ENCODE assay signal across 15 cellular contexts in genomic region chr5:143828710-143829109, GRCh38. TPM values are rescaled to one million over a fixed set of nuclear protein-coding genes. Genes with fewer than 3 reads are reported as not detected.
DNase-seq lines count a peak whose midpoint lies in the region; ATAC-seq and TF ChIP-seq lines count a peak whose summit lies in the region.
"Had no signal": no experiment of that assay in that cellular context is flagged by ENCODE, and none has a peak within 500 bp of the region (broad histone marks: within the 10 kb centered on the region; RNA-seq: fewer than 3 reads in every experiment).

No MANE protein-coding gene starts in this region.

- H3K27me3 ChIP-seq in parathyroid adenoma (ENCODE audit: control insufficient read depth, insufficient read depth, low read length), result no peaks in the 10 kb centered on the region

- peak overlapping the region; percentile 46 for H3K4me3 Mint-ChIP-seq in activated T-cell treated with anti-CD3 and anti-CD28 coated beads, Interleukin-2, amount 50 U/mL, for 4 hours
- H3K4me3 Mint-ChIP-seq in activated T-helper 17 cell treated with anti-CD3 and anti-CD28 coated beads, Interleukin-2, amount 50 U/mL, for 72 hours, result peak overlapping the region; percentile 59
- H3K4me3 Mint-ChIP-seq: nephron progenitor cell had no signal

- peaks cover 20% of the 10 kb centered on the region for H3K4me1 Mint-ChIP-seq in activated T-cell treated with anti-CD3 and anti-CD28 coated beads, Interleukin-2, amount 50 U/mL, for 4 hours (ENCODE audit: low read depth)
- peaks cover 12% of the 10 kb centered on the region for H3K4me1 Mint-ChIP-seq in activated T-helper 17 cell treated with anti-CD3 and anti-CD28 coated beads, Interleukin-2, amount 50 U/mL, for 72 hours

- H2AFZ ChIP-seq in parathyroid adenoma, result peak overlapping the region; percentile 10

- H3K36me3 ChIP-seq in parathyroid adenoma (ENCODE audit: control insufficient read depth, insufficient read depth, low read length), result no peaks in the 10 kb centered on the region

- H3K27ac Mint-ChIP-seq in activated T-helper 17 cell treated with anti-CD3 and anti-CD28 coated beads, Interleukin-2, amount 50 U/mL, for 72 hours, result peak overlapping the region; percentile 57
- H3K27ac Mint-ChIP-seq: nephron progenitor cell had no signal

- no peaks in the 10 kb centered on the region for H3K9me3 Mint-ChIP-seq in activated T-cell treated with anti-CD3 and anti-CD28 coated beads, Interleukin-2, amount 50 U/mL, for 4 hours
- H3K9me3 Mint-ChIP-seq in activated T-helper 17 cell treated with anti-CD3 and anti-CD28 coated beads, Interleukin-2, amount 50 U/mL, for 72 hours, result no peaks in the 10 kb centered on the region
- H3K9me3 Mint-ChIP-seq: nephron progenitor cell had no signal

- no peak for TF ChIP-seq CTCF in parathyroid adenoma (IDR thresholded peaks at IDR 0.05)

- no peak overlapping the region for H3K9ac ChIP-seq in parathyroid adenoma

- H3K9me3 ChIP-seq in parathyroid adenoma (ENCODE audit: control insufficient read depth, low read length), result no peaks in the 10 kb centered on the region

- H3K4me1 ChIP-seq in parathyroid adenoma, result peaks cover 7% of the 10 kb centered on the region

- DNase-seq in activated T-cell treated with anti-CD3 and anti-CD28 coated beads, Interleukin-2, amount 50 U/mL, for 4 hours, result no peak
- DNase-seq in activated T-cell treated with anti-CD3 and anti-CD28 coated beads, Interleukin-2, amount 50 U/mL, for 1 hour, result no peak
- DNase-seq in kidney glomerular epithelial cell (lab: John Stamatoyannopoulos, UW), result no peak
- no peak for DNase-seq in Ammon's horn (ENCODE audit: low spot score)
- DNase-seq: ACHN, EL, NCI-H2081 treated with DMSO at 0.1 percent for 48 hours, nephron progenitor cell had no signal

- H3K27me3 Mint-ChIP-seq in activated T-cell treated with anti-CD3 and anti-CD28 coated beads, Interleukin-2, amount 50 U/mL, for 4 hours (ENCODE audit: low read depth), result no peaks in the 10 kb centered on the region
- H3K27me3 Mint-ChIP-seq in activated T-helper 17 cell treated with anti-CD3 and anti-CD28 coated beads, Interleukin-2, amount 50 U/mL, for 72 hours, result no peaks in the 10 kb centered on the region

- peak; percentile 53 to 54 for ATAC-seq in activated T-cell treated with anti-CD3 and anti-CD28 coated beads, Interleukin-2, amount 50 U/mL, for 4 hours
- peak; percentile 27 for ATAC-seq in HG03442 (IDR thresholded peaks at IDR 0.05; ENCODE audit: unreplicated experiment)
- peak; percentile 49 for ATAC-seq in activated T-helper 17 cell treated with anti-CD3 and anti-CD28 coated beads, Interleukin-2, amount 50 U/mL, for 72 hours (replicated peaks)
- no peak for ATAC-seq in HG02571 (IDR thresholded peaks at IDR 0.05; ENCODE audit: unreplicated experiment)

- no peak overlapping the region for H3K4me3 ChIP-seq in parathyroid adenoma (ENCODE audit: low read depth, low read length)

- H3K79me2 ChIP-seq in parathyroid adenoma, result no peaks in the 10 kb centered on the region

- H3K4me2 ChIP-seq in parathyroid adenoma (ENCODE audit: low read length), result no peak overlapping the region

- no peak overlapping the region for H3K27ac ChIP-seq in parathyroid adenoma

- H3K36me3 Mint-ChIP-seq in activated T-cell treated with anti-CD3 and anti-CD28 coated beads, Interleukin-2, amount 50 U/mL, for 4 hours (ENCODE audit: insufficient read depth), result no peaks in the 10 kb centered on the region
- no peaks in the 10 kb centered on the region for H3K36me3 Mint-ChIP-seq in activated T-helper 17 cell treated with anti-CD3 and anti-CD28 coated beads, Interleukin-2, amount 50 U/mL, for 72 hours (ENCODE audit: low read depth)

RNA-seq across cellular contexts. Expression of gene HMHB1, which starts 16.7 kb away (rescaled TPM):
- not detected for total RNA-seq in activated T-cell treated with anti-CD3 and anti-CD28 coated beads, Interleukin-2, amount 50 U/mL, for 4 hours
- not detected for total RNA-seq in activated T-helper 17 cell treated with anti-CD3 and anti-CD28 coated beads, Interleukin-2, amount 50 U/mL, for 72 hours
- total RNA-seq: OCI-LY7, skeletal muscle tissue, urinary bladder had no signal
